Comparison of ENCODE assay signal across 9 cellular contexts in genomic region chr19:39951686-39952085, GRCh38. TPM values are rescaled to one million over a fixed set of nuclear protein-coding genes. Genes with fewer than 3 reads are reported as not detected.
DNase-seq lines count a peak whose midpoint lies in the region; ATAC-seq and TF ChIP-seq lines count a peak whose summit lies in the region.
"Had no signal": no experiment of that assay in that cellular context is flagged by ENCODE, and none has a peak within 500 bp of the region (broad histone marks: within the 10 kb centered on the region; RNA-seq: fewer than 3 reads in every experiment).

No MANE protein-coding gene starts in this region.

- no peak overlapping the region for H3K4me3 ChIP-seq in fibroblast of villous mesenchyme (ENCODE audit: low read depth, low read length)

- peak overlapping the region; percentile 1 for H3K4me3 Mint-ChIP-seq in activated naive CD4-positive, alpha-beta T cell treated with anti-CD3 and anti-CD28 coated beads for 36 hours
- H3K4me3 Mint-ChIP-seq in activated CD8-positive, alpha-beta T cell treated with anti-CD3 and anti-CD28 coated beads, Interleukin-2, amount 10 ng/mL, durations not matched to agents 7 days and 5 days: no peak overlapping the region

- H3K4me1 Mint-ChIP-seq in activated naive CD4-positive, alpha-beta T cell treated with anti-CD3 and anti-CD28 coated beads for 36 hours (ENCODE audit: low read depth): peaks cover 84% of the 10 kb centered on the region
- peaks cover 56% of the 10 kb centered on the region for H3K4me1 Mint-ChIP-seq in activated CD8-positive, alpha-beta T cell treated with anti-CD3 and anti-CD28 coated beads, Interleukin-2, amount 10 ng/mL, durations not matched to agents 7 days and 5 days (ENCODE audit: low read depth)

- POLR2A ChIA-PET in activated CD8-positive, alpha-beta T cell treated with anti-CD3 and anti-CD28 coated beads, Interleukin-2, amount 10 ng/mL, durations not matched to agents 7 days and 5 days (lab: Charles Lee): interaction anchor here (0.8 to 2.0 kb wide), 5 partner anchors 10 to 139 kb away, joined by 3 to 12 read pairs (median 4); partner anchors contain the start of genes PSMC4 and ZNF780A

- ATAC-seq in activated CD8-positive, alpha-beta T cell treated with anti-CD3 and anti-CD28 coated beads, Interleukin-2, amount 10 ng/mL, durations not matched to agents 7 days and 5 days: no peak
- ATAC-seq in HG02678 (IDR thresholded peaks at IDR 0.05; ENCODE audit: unreplicated experiment): no peak

- CTCF ChIA-PET in activated naive CD4-positive, alpha-beta T cell treated with anti-CD3 and anti-CD28 coated beads for 36 hours (lab: Charles Lee): interaction anchor here (1.0 to 1.3 kb wide), 3 partner anchors 9 to 18 kb away, joined by 3 to 11 read pairs (median 3); no protein-coding TSS in a partner anchor
- CTCF ChIA-PET in activated CD8-positive, alpha-beta T cell treated with anti-CD3 and anti-CD28 coated beads, Interleukin-2, amount 10 ng/mL, durations not matched to agents 7 days and 5 days (lab: Charles Lee): interaction anchor here (1.4 kb wide), 1 partner anchor 19 kb away, joined by 12 read pairs; the partner anchor contains the start of gene PSMC4

- H3K27ac Mint-ChIP-seq in activated naive CD4-positive, alpha-beta T cell treated with anti-CD3 and anti-CD28 coated beads for 36 hours: peak overlapping the region; percentile 93
- H3K27ac Mint-ChIP-seq in activated CD8-positive, alpha-beta T cell treated with anti-CD3 and anti-CD28 coated beads, Interleukin-2, amount 10 ng/mL, durations not matched to agents 7 days and 5 days: peak overlapping the region; percentile 95

- DNase-seq in activated naive CD4-positive, alpha-beta T cell treated with anti-CD3 and anti-CD28 coated beads for 36 hours: peak; percentile 42
- DNase-seq in activated naive CD4-positive, alpha-beta T cell treated with Interleukin-2 at 50 U/mL for 16 hours: no peak
- DNase-seq in activated CD8-positive, alpha-beta T cell treated with anti-CD3 and anti-CD28 coated beads, Interleukin-2, amount 10 ng/mL, durations not matched to agents 7 days and 5 days: no peak
- DNase-seq in fibroblast of villous mesenchyme (ENCODE audit: low read depth): peak; percentile 9
- peak; percentile 26 for DNase-seq in stromal cell of bone marrow (ENCODE audit: low read depth)
- DNase-seq in putamen (ENCODE audit: low spot score): no peak
- no peak for DNase-seq in activated CD4-positive, CD25-positive, alpha-beta regulatory T cell (lab: John Stamatoyannopoulos, UW)
- DNase-seq: MM.1S had no signal

- H3K36me3 Mint-ChIP-seq in activated naive CD4-positive, alpha-beta T cell treated with anti-CD3 and anti-CD28 coated beads for 36 hours (ENCODE audit: low read depth): peaks cover 12% of the 10 kb centered on the region
- H3K36me3 Mint-ChIP-seq in activated CD8-positive, alpha-beta T cell treated with anti-CD3 and anti-CD28 coated beads, Interleukin-2, amount 10 ng/mL, durations not matched to agents 7 days and 5 days (ENCODE audit: low read depth): peaks cover 19% of the 10 kb centered on the region

- intact Hi-C loops in activated naive CD4-positive, alpha-beta T cell treated with anti-CD3 and anti-CD28 coated beads for 36 hours (cut with micrococcal nuclease): loop anchor here (2.0 to 10.0 kb wide), 3 partner anchors 15 to 663 kb away; no protein-coding TSS in a partner anchor

- H3K27me3 Mint-ChIP-seq in activated naive CD4-positive, alpha-beta T cell treated with anti-CD3 and anti-CD28 coated beads for 36 hours (ENCODE audit: low read depth): no peaks in the 10 kb centered on the region
- H3K27me3 Mint-ChIP-seq in activated CD8-positive, alpha-beta T cell treated with anti-CD3 and anti-CD28 coated beads, Interleukin-2, amount 10 ng/mL, durations not matched to agents 7 days and 5 days (ENCODE audit: low read depth): no peaks in the 10 kb centered on the region

- H3K9me3 Mint-ChIP-seq in activated naive CD4-positive, alpha-beta T cell treated with anti-CD3 and anti-CD28 coated beads for 36 hours: peaks cover 4% of the 10 kb centered on the region
- H3K9me3 Mint-ChIP-seq in activated CD8-positive, alpha-beta T cell treated with anti-CD3 and anti-CD28 coated beads, Interleukin-2, amount 10 ng/mL, durations not matched to agents 7 days and 5 days (ENCODE audit: insufficient read depth): peaks cover 21% of the 10 kb centered on the region

- TF ChIP-seq CTCF in fibroblast of villous mesenchyme (IDR thresholded peaks at IDR 0.05; ENCODE audit: insufficient read depth, low read depth, low read length): no peak

RNA-seq across cellular contexts. Expression of gene FCGBP, which starts 17.3 kb away (rescaled TPM):
- total RNA-seq in activated naive CD4-positive, alpha-beta T cell treated with anti-CD3 and anti-CD28 coated beads for 36 hours: 1 to 10 TPM; 3.1 to 3.8 TPM
- total RNA-seq in activated CD8-positive, alpha-beta T cell treated with anti-CD3 and anti-CD28 coated beads, Interleukin-2, amount 10 ng/mL, durations not matched to agents 7 days and 5 days: 1 to 10 TPM; 5.8 to 6.2 TPM
- under 0.01 TPM in 2 replicates for total RNA-seq in fibroblast of villous mesenchyme

RNA-seq across cellular contexts. Expression of gene PSMC4, which starts 19.3 kb away (rescaled TPM):
- 10 to 100 TPM; 79.7 to 82.1 TPM for total RNA-seq in activated naive CD4-positive, alpha-beta T cell treated with anti-CD3 and anti-CD28 coated beads for 36 hours
- 100 to 1,000 TPM; 120 to 121 TPM for total RNA-seq in activated CD8-positive, alpha-beta T cell treated with anti-CD3 and anti-CD28 coated beads, Interleukin-2, amount 10 ng/mL, durations not matched to agents 7 days and 5 days
- 106 and 116 TPM in 2 replicates for total RNA-seq in fibroblast of villous mesenchyme

RNA-seq across cellular contexts. Expression of gene ZNF546, which starts 45.2 kb away (rescaled TPM):
- 1 to 10 TPM; 1.6 to 2.3 TPM for total RNA-seq in activated naive CD4-positive, alpha-beta T cell treated with anti-CD3 and anti-CD28 coated beads for 36 hours
- 1 to 10 TPM; 4.9 to 5.2 TPM for total RNA-seq in activated CD8-positive, alpha-beta T cell treated with anti-CD3 and anti-CD28 coated beads, Interleukin-2, amount 10 ng/mL, durations not matched to agents 7 days and 5 days
- 3.9 and 8.2 TPM in 2 replicates for total RNA-seq in fibroblast of villous mesenchyme

Comparison
In these comparisons a context has a peak if more than half of its experiments do, and no peak if none do; other contexts are left out.
1. DNase-seq: peak in activated naive CD4-positive, alpha-beta T cell treated with anti-CD3 and anti-CD28 coated beads for 36 hours (single experiment), fibroblast of villous mesenchyme (single experiment) and stromal cell of bone marrow (single experiment); none in activated naive CD4-positive, alpha-beta T cell treated with Interleukin-2 at 50 U/mL for 16 hours (single experiment), activated CD8-positive, alpha-beta T cell treated with anti-CD3 and anti-CD28 coated beads, Interleukin-2, amount 10 ng/mL, durations not matched to agents 7 days and 5 days (single experiment), putamen (single experiment) and activated CD4-positive, CD25-positive, alpha-beta regulatory T cell (0 of 4).